Comparison of ENCODE assay signal across 34 cellular contexts in genomic region chr3:120526011-120526870, GRCh38.
DNase-seq lines count a peak whose midpoint lies in the region; ATAC-seq and TF ChIP-seq lines count a peak whose summit lies in the region.
"Had no signal": no experiment of that assay in that cellular context is flagged by ENCODE, and none has a peak within 500 bp of the region (broad histone marks: within the 10 kb centered on the region; RNA-seq: fewer than 3 reads in every experiment).

No MANE protein-coding gene starts in this region.

- H3K9me3 Mint-ChIP-seq in neural progenitor cell (no peaks in the 10 kb centered on the region), chondrocyte (ENCODE audit: low read depth) (no peaks in the 10 kb centered on the region)
- H3K9me3 Mint-ChIP-seq: activated CD4-positive, alpha-beta memory T cell treated with anti-CD3 and anti-CD28 coated beads for 36 hours; activated T-cell treated with anti-CD3 and anti-CD28 coated beads, Interleukin-2, amount 50 U/mL, for 72 hours; mesothelial cell of epicardium; naive B cell had no signal

- H3K4me2 ChIP-seq in neural progenitor cell: no peak overlapping the region

- no peaks in the 10 kb centered on the region for H3K36me3 Mint-ChIP-seq in neural progenitor cell
- H3K36me3 Mint-ChIP-seq in chondrocyte (ENCODE audit: low read depth): no peaks in the 10 kb centered on the region
- H3K36me3 Mint-ChIP-seq: activated CD4-positive, alpha-beta memory T cell treated with anti-CD3 and anti-CD28 coated beads for 36 hours; mesothelial cell of epicardium; naive B cell had no signal

- H3K4me1 Mint-ChIP-seq in neural progenitor cell (no peaks in the 10 kb centered on the region), chondrocyte (ENCODE audit: low read depth) (no peaks in the 10 kb centered on the region)
- H3K4me1 Mint-ChIP-seq: naive B cell had no signal

- H3K4me3 ChIP-seq in LNCaP clone FGC (ENCODE audit: low read depth, low read length) (no peak overlapping the region), neural progenitor cell (no peak overlapping the region)
- H3K4me3 ChIP-seq: body of pancreas, esophagus squamous epithelium, heart left ventricle, psoas muscle, sigmoid colon, SJSA1, tibial nerve had no signal

- H4K20me1 ChIP-seq in neural progenitor cell (ENCODE audit: low read depth): no peaks in the 10 kb centered on the region

- H3K27ac Mint-ChIP-seq in neural progenitor cell (peak overlapping the region; percentile 27), chondrocyte (ENCODE audit: unreplicated experiment) (no peak overlapping the region)
- H3K27ac Mint-ChIP-seq: activated CD4-positive, alpha-beta memory T cell treated with anti-CD3 and anti-CD28 coated beads for 36 hours; activated T-cell treated with anti-CD3 and anti-CD28 coated beads, Interleukin-2, amount 50 U/mL, for 72 hours; mesothelial cell of epicardium had no signal

- H3K27ac ChIP-seq in VCaP (peak overlapping the region; percentile 80), neural progenitor cell (no peak overlapping the region)
- H3K27ac ChIP-seq: body of pancreas, esophagus squamous epithelium, heart left ventricle, neutrophil, psoas muscle, RWPE1, sigmoid colon, SJSA1, tibial nerve had no signal

- H3F3A ChIP-seq in neural progenitor cell (ENCODE audit: low read depth): no peaks in the 10 kb centered on the region

- H3K27me3 ChIP-seq in neural progenitor cell: no peaks in the 10 kb centered on the region
- H3K27me3 ChIP-seq: body of pancreas, esophagus squamous epithelium, heart left ventricle, sigmoid colon, SJSA1, tibial nerve had no signal

- H3K79me2 ChIP-seq in neural progenitor cell (ENCODE audit: low read depth): no peaks in the 10 kb centered on the region

- H3K27me3 Mint-ChIP-seq in neural progenitor cell (ENCODE audit: insufficient read depth, low read depth): no peaks in the 10 kb centered on the region
- H3K27me3 Mint-ChIP-seq in chondrocyte (ENCODE audit: low read depth): no peaks in the 10 kb centered on the region

- DNase-seq in DMS79 treated with DMSO at 0.1 percent for 48 hours (lab: John Stamatoyannopoulos, UW) (peak; percentile 83), LNCaP clone FGC (ENCODE audit: low read depth) (peak; percentile 54), neural progenitor cell (ENCODE audit: low spot score) (no peak), chondrocyte (ENCODE audit: low spot score) (no peak), NCI-H774 (lab: John Stamatoyannopoulos, UW) (no peak)
- DNase-seq: activated CD4-positive, alpha-beta memory T cell treated with anti-CD3 and anti-CD28 coated beads for 36 hours; activated CD4-positive, alpha-beta T cell treated with anti-CD3 and anti-CD28 coated beads for 1 hour; activated naive CD4-positive, alpha-beta T cell; activated T-cell treated with anti-CD3 and anti-CD28 coated beads, Interleukin-2, amount 50 U/mL, for 72 hours; body of pancreas; C1 segment of cervical spinal cord; COR-L47; DND-41; esophagus squamous epithelium; foreskin melanocyte; GF-D8; heart left ventricle; Karpas-422; left ventricle myocardium superior; MV-4-11; naive B cell; NCI-H187; NCI-H226; psoas muscle; sigmoid colon; stimulated activated CD4-positive, alpha-beta T cell treated with anti-CD3 and anti-CD28 coated beads, Interleukin-12 subunit alpha, Interleukin-12 subunit beta, amount 100 ng/mL, for 4 hours; stimulated activated CD4-positive, alpha-beta T cell treated with anti-CD3 and anti-CD28 coated beads, Interleukin-4, amount 100 ng/mL, for 1 hour had no signal

- no peak overlapping the region for H3K9ac ChIP-seq in neural progenitor cell

- no peaks in the 10 kb centered on the region for H3K36me3 ChIP-seq in neural progenitor cell
- H3K36me3 ChIP-seq: esophagus squamous epithelium, heart left ventricle, neutrophil, sigmoid colon, SJSA1, tibial nerve had no signal

- H3K4me1 ChIP-seq in neural progenitor cell: no peaks in the 10 kb centered on the region
- H3K4me1 ChIP-seq: body of pancreas, esophagus squamous epithelium, heart left ventricle, psoas muscle, sigmoid colon had no signal

- H3K9me3 ChIP-seq in neural progenitor cell (ENCODE audit: low read depth): no peaks in the 10 kb centered on the region
- H3K9me3 ChIP-seq: body of pancreas, esophagus squamous epithelium, heart left ventricle, neutrophil, psoas muscle, sigmoid colon, SJSA1, tibial nerve had no signal

- TF ChIP-seq CTCF in LNCaP clone FGC (IDR thresholded peaks at IDR 0.05; ENCODE audit: control insufficient read depth, extremely low read depth, insufficient read depth) (no peak), VCaP (conservative IDR thresholded peaks at IDR 0.05) (no peak), neural progenitor cell (IDR thresholded peaks at IDR 0.05) (no peak), chondrocyte (IDR thresholded peaks at IDR 0.05) (no peak)

- H2AFZ ChIP-seq in neural progenitor cell (replicated peaks): no peak overlapping the region

- ATAC-seq in activated CD4-positive, CD25-positive, alpha-beta regulatory T cell treated with anti-CD3 and anti-CD28 coated beads, Interleukin-2, amount 50 U/mL, for 24 hours: no peak
- ATAC-seq: activated T-cell treated with anti-CD3 and anti-CD28 coated beads, Interleukin-2, amount 50 U/mL, for 72 hours; body of pancreas; left ventricle myocardium superior; psoas muscle had no signal

- H3K4me3 Mint-ChIP-seq in neural progenitor cell (no peak overlapping the region), chondrocyte (ENCODE audit: unreplicated experiment) (no peak overlapping the region)
- H3K4me3 Mint-ChIP-seq: activated CD4-positive, alpha-beta memory T cell treated with anti-CD3 and anti-CD28 coated beads for 36 hours; activated T-cell treated with anti-CD3 and anti-CD28 coated beads, Interleukin-2, amount 50 U/mL, for 72 hours; mesothelial cell of epicardium; naive B cell had no signal

Comparison
In these comparisons a context has a peak if more than half of its experiments do, and no peak if none do; other contexts are left out.
1. DNase-seq: peak in DMS79 treated with DMSO at 0.1 percent for 48 hours (single experiment) and LNCaP clone FGC (single experiment); none in neural progenitor cell (single experiment), chondrocyte (single experiment) and NCI-H774 (single experiment).